In genomic region chr18:80200171-80200931, GRCh38 we compare ENCODE assay signal across 8 cellular contexts. TPM values are rescaled to one million over a fixed set of nuclear protein-coding genes. Genes with fewer than 3 reads are reported as not detected.
DNase-seq lines count a peak whose midpoint lies in the region; FAIRE-seq and TF ChIP-seq lines count a peak whose summit lies in the region.

No MANE protein-coding gene starts in this region.

- peak in 1 of 2 experiments; percentile 4 for DNase-seq in Caco-2
- DNase-seq in Karpas-422 = peak; percentile 61
- no peak for DNase-seq in bronchial epithelial cell (ENCODE audit: low read depth)
- DNase-seq in nephron progenitor cell = no peak
- DNase-seq in GF-D8 (lab: John Stamatoyannopoulos, UW) = no peak
- no peak for DNase-seq in LoVo (ENCODE audit: low spot score)
- no peak for DNase-seq in tibial artery
- DNase-seq in immature natural killer cell = no peak

- TF ChIP-seq CTCF in Caco-2 (IDR thresholded peaks at IDR 0.05; ENCODE audit: insufficient read depth in 1 of 2, low read depth in 1 of 2, low read length in 1 of 2, severe bottlenecking in 1 of 2, unreplicated experiment in 1 of 2) (peak in 1 of 2 experiments; percentile 17), bronchial epithelial cell (IDR thresholded peaks at IDR 0.05; ENCODE audit: insufficient read depth, low read length, severe bottlenecking) (no peak), nephron progenitor cell (IDR thresholded peaks at IDR 0.05) (no peak), tibial artery (IDR thresholded peaks at IDR 0.05) (no peak)

- no peaks in the 10 kb centered on the region for H3K36me3 ChIP-seq in Caco-2 (ENCODE audit: control insufficient read depth, insufficient read depth, low read length)
- H3K36me3 ChIP-seq in Karpas-422 (ENCODE audit: insufficient read depth, low read length) = no peaks in the 10 kb centered on the region
- peaks cover 16% of the 10 kb centered on the region for H3K36me3 ChIP-seq in bronchial epithelial cell (ENCODE audit: control insufficient read depth, insufficient read depth, low read length)
- H3K36me3 ChIP-seq in tibial artery = no peaks in the 10 kb centered on the region

- H3K9me2 ChIP-seq in Karpas-422 (replicated peaks; ENCODE audit: insufficient read depth, low read length) = no peaks in the 10 kb centered on the region

- BruUV-seq in Caco-2 (replicated peaks; lab: Mats Ljungman, UMichigan) = no TSS peak

- CTCF ChIA-PET in Caco-2 (lab: Charles Lee) = interaction anchor here (1.1 kb wide), 1 partner anchor 55 kb away, joined by 3 read pairs; no protein-coding TSS in a partner anchor

- H3K9me3 Mint-ChIP-seq in Caco-2 (ENCODE audit: unreplicated experiment) (no peaks in the 10 kb centered on the region), nephron progenitor cell (no peaks in the 10 kb centered on the region), immature natural killer cell (no peaks in the 10 kb centered on the region)

- H3K9me3 ChIP-seq in Caco-2 (no peaks in the 10 kb centered on the region), Karpas-422 (ENCODE audit: low read length) (no peaks in the 10 kb centered on the region), tibial artery (no peaks in the 10 kb centered on the region)

- FAIRE-seq in bronchial epithelial cell (lab: Jason Lieb, UNC) = peak; percentile 62

- H2AFZ ChIP-seq in Karpas-422 (ENCODE audit: low read length) = no peak overlapping the region

- no peak overlapping the region for H3K4me2 ChIP-seq in Karpas-422 (ENCODE audit: low read depth, low read length, poor library complexity, severe bottlenecking)

- H3K4me3 ChIP-seq in Caco-2 (ENCODE audit: low read depth, low read length) (no peak overlapping the region), Karpas-422 (ENCODE audit: low read length) (no peak overlapping the region), bronchial epithelial cell (ENCODE audit: low read depth, low read length) (no peak overlapping the region), tibial artery (no peak overlapping the region)

- H3K4me1 Mint-ChIP-seq in Caco-2 (ENCODE audit: low read depth, unreplicated experiment) = no peaks in the 10 kb centered on the region
- H3K4me1 Mint-ChIP-seq in nephron progenitor cell = peaks cover 40% of the 10 kb centered on the region
- no peaks in the 10 kb centered on the region for H3K4me1 Mint-ChIP-seq in immature natural killer cell

- H3K4me1 ChIP-seq in Caco-2 (no peaks in the 10 kb centered on the region), Karpas-422 (ENCODE audit: low read length) (no peaks in the 10 kb centered on the region), tibial artery (peaks cover 0 to 16% (median 6%) of the 10 kb centered on the region in 4 donors)

- H3K27ac Mint-ChIP-seq in Caco-2 (ENCODE audit: unreplicated experiment) (peak overlapping the region; percentile 55), nephron progenitor cell (peak overlapping the region; percentile 33), immature natural killer cell (no peak overlapping the region)

- no peak overlapping the region for H3K9ac ChIP-seq in Karpas-422 (ENCODE audit: low read length)

- no peaks in the 10 kb centered on the region for H4K20me1 ChIP-seq in Karpas-422 (ENCODE audit: insufficient read depth, low read depth, low read length)

- H3K27ac ChIP-seq in Karpas-422 (ENCODE audit: low read length) = no peak overlapping the region
- H3K27ac ChIP-seq in tibial artery = no peak overlapping the region

- no peaks in the 10 kb centered on the region for H3K36me3 Mint-ChIP-seq in Caco-2 (ENCODE audit: insufficient read depth, unreplicated experiment)
- peaks cover 5% of the 10 kb centered on the region for H3K36me3 Mint-ChIP-seq in nephron progenitor cell (ENCODE audit: low read depth)
- H3K36me3 Mint-ChIP-seq in immature natural killer cell = no peaks in the 10 kb centered on the region

- POLR2A ChIA-PET in Caco-2 (lab: Charles Lee) = no interaction called here

- H3K79me2 ChIP-seq in Karpas-422 (ENCODE audit: low read length) = no peaks in the 10 kb centered on the region

- H3K27me3 Mint-ChIP-seq in Caco-2 (ENCODE audit: insufficient read depth, unreplicated experiment) (no peaks in the 10 kb centered on the region), nephron progenitor cell (ENCODE audit: low read depth, poor library complexity) (no peaks in the 10 kb centered on the region), immature natural killer cell (ENCODE audit: low read depth in 3 of 3) (peaks cover 0 to 6% (median 2%) of the 10 kb centered on the region in 3 donors)

- H3K4me3 Mint-ChIP-seq in Caco-2 (ENCODE audit: unreplicated experiment) (no peak overlapping the region), nephron progenitor cell (no peak overlapping the region), immature natural killer cell (no peak overlapping the region)

- intact Hi-C loops in Caco-2 (cut with micrococcal nuclease; ENCODE audit: unreplicated experiment) = no loop called here
- intact Hi-C loops in tibial artery (cut with DNase I; ENCODE audit: low total_unique reads) = no loop called here

- H3K27me3 ChIP-seq in Caco-2 (replicated peaks; ENCODE audit: control insufficient read depth, insufficient read depth, low read length) = no peaks in the 10 kb centered on the region
- H3K27me3 ChIP-seq in Karpas-422 (ENCODE audit: low read length) = no peaks in the 10 kb centered on the region
- H3K27me3 ChIP-seq in bronchial epithelial cell (ENCODE audit: control insufficient read depth, insufficient read depth, low read length) = no peaks in the 10 kb centered on the region
- H3K27me3 ChIP-seq in tibial artery = no peaks in the 10 kb centered on the region

RNA-seq across cellular contexts. Expression of gene PARD6G, which starts 47.0 kb away (rescaled TPM):
- total RNA-seq in Caco-2 (2022) = 1.0 and 1.3 TPM in 2 replicates
- not detected in 2 replicates for total RNA-seq in Karpas-422 (2014; rRNA removed; shearing (Covaris generic); ENCODE audit: low replicate concordance)
- total RNA-seq in bronchial epithelial cell = 12.4 and 13.2 TPM in 2 replicates
- polyA plus RNA-seq in immature natural killer cell = under 1 TPM in 2 of 3 donors, not detected in 1; 0.06 to 0.34 TPM

Comparison
In these comparisons a context has a peak if more than half of its experiments do, and no peak if none do; other contexts are left out.
1. H3K27ac Mint-ChIP-seq: peak in Caco-2 (single experiment) and nephron progenitor cell (single experiment); none in immature natural killer cell (0 of 6).